ENCODE assay signal across 8 cellular contexts in genomic region chr16:85395207-85395912, GRCh38.
DNase-seq lines count a peak whose midpoint lies in the region; ATAC-seq and TF ChIP-seq lines count a peak whose summit lies in the region.

No MANE protein-coding gene starts in this region.

- H3K79me2 ChIP-seq in Karpas-422 (ENCODE audit: low read length) = no peaks in the 10 kb centered on the region

- H3K9me2 ChIP-seq in Karpas-422 (replicated peaks; ENCODE audit: insufficient read depth, low read length) = no peaks in the 10 kb centered on the region

- ATAC-seq in SK-N-SH treated with all-trans-retinoic acid at 6 μM for 48 hours (peak; percentile 89), GM19328 (IDR thresholded peaks at IDR 0.05; ENCODE audit: unreplicated experiment) (no peak)

- no peaks in the 10 kb centered on the region for H4K20me1 ChIP-seq in Karpas-422 (ENCODE audit: insufficient read depth, low read depth, low read length)

- no peak overlapping the region for H3K27ac ChIP-seq in Karpas-422 (ENCODE audit: low read length)

- no peaks in the 10 kb centered on the region for H3K36me3 ChIP-seq in Karpas-422 (ENCODE audit: insufficient read depth, low read length)

- DNase-seq in ELR (ENCODE audit: low read depth) (peak; percentile 99), Karpas-422 (peak; percentile 58), glomerular visceral epithelial cell (ENCODE audit: extremely low spot score) (peak; percentile 97), pulmonary artery endothelial cell (ENCODE audit: low read depth, low spot score) (peak; percentile 19), NCI-H774 (lab: John Stamatoyannopoulos, UW) (no peak)
- DNase-seq in activated CD4-positive, CD25-positive, alpha-beta regulatory T cell treated with anti-CD3 and anti-CD28 coated beads, Interleukin-2, amount 50 U/mL, for 72 hours = no peak

- H3K9me3 ChIP-seq in Karpas-422 (ENCODE audit: low read length) = no peaks in the 10 kb centered on the region

- H3K27me3 ChIP-seq in Karpas-422 (ENCODE audit: low read length) = no peaks in the 10 kb centered on the region

- H3K4me2 ChIP-seq in Karpas-422 (ENCODE audit: low read depth, low read length, poor library complexity, severe bottlenecking) = peak overlapping the region; percentile 49

- no peak overlapping the region; the same call in 1 of the 2 replicates for H3K4me3 ChIP-seq in Karpas-422 (ENCODE audit: low read length)

- no peak overlapping the region for H3K9ac ChIP-seq in Karpas-422 (ENCODE audit: low read length)

- no peak overlapping the region for H2AFZ ChIP-seq in Karpas-422 (ENCODE audit: low read length)

- peaks cover 46% of the 10 kb centered on the region for H3K4me1 ChIP-seq in Karpas-422 (ENCODE audit: low read length)

TF ChIP-seq in SK-N-SH treated with all-trans-retinoic acid at 6 μM for 48 hours, 23 proteins besides CTCF, POLR2A, EP300 and RAD21:
- no peak for TF ChIP-seq BACH2 (CRISPR knock-in tag; IDR thresholded peaks at IDR 0.05; ENCODE audit: borderline replicate concordance)
- TF ChIP-seq ZNF70 (CRISPR knock-in tag; IDR thresholded peaks at IDR 0.05) = 0 out of 2 replicates have a peak, but pooled peaks have one; percentile 43
- TF ChIP-seq TCF4 (CRISPR knock-in tag; IDR thresholded peaks at IDR 0.05; ENCODE audit: borderline replicate concordance) = peak; percentile 38; the same call in 1 of the 2 replicates
- 0 out of 2 replicates have a peak, but pooled peaks have one; percentile 19 for TF ChIP-seq TSHZ2 (CRISPR knock-in tag; IDR thresholded peaks at IDR 0.05)
- peak; percentile 28; the same call in 1 of the 2 replicates for TF ChIP-seq ZFP3 (CRISPR knock-in tag; IDR thresholded peaks at IDR 0.05)

Comparison
In these comparisons a context has a peak if more than half of its experiments do, and no peak if none do; other contexts are left out.
1. DNase-seq: peak in ELR (single experiment), Karpas-422 (single experiment), glomerular visceral epithelial cell (single experiment) and pulmonary artery endothelial cell (single experiment); none in activated CD4-positive, CD25-positive, alpha-beta regulatory T cell treated with anti-CD3 and anti-CD28 coated beads, Interleukin-2, amount 50 U/mL, for 72 hours (single experiment) and NCI-H774 (single experiment).